ENCODE assay signal across 31 cellular contexts in the genomic region with DNA sequence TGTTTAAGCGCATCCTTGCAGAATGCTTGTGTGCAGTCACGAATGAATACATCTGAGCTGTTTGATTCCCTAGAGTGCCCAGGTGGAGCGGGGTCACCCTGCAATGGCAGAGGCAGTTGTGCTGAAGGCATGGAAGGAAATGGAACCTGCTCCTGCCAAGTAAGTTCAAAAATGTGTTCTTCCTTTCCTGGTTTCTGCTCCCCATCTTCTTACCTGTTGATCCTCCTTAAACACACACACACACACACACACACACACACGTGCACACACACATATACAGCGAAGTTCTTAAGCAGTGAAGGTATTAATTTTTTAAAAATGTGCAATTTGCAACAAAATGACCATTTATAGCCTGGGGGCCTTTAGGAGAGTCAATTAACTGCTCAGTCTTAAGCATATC. TPM values are rescaled to one million over a fixed set of nuclear protein-coding genes. Genes with fewer than 3 reads are reported as not detected.
"Had no signal": no experiment of that assay in that cellular context is flagged by ENCODE, and none has a peak within 500 bp of the region (broad histone marks: within the 10 kb centered on the region; RNA-seq: fewer than 3 reads in every experiment).

No MANE protein-coding gene starts in this region.

- ATAC-seq: natural killer cell; psoas muscle; right lobe of liver; stimulated activated memory B cell treated with anti-CD40 and anti-IgM and Interleukin-4, amounts not matched to agents 10 μg/mL and 1 μg/mL and 100 μg/mL, for 72 hours; stimulated activated naive CD8-positive, alpha-beta T cell treated with anti-CD3 and anti-CD28 coated beads, Interleukin-15, amount 100 ng/mL, for 72 hours had no signal

- H3K79me2 ChIP-seq: parathyroid adenoma had no signal

- H3K9ac ChIP-seq: neural progenitor cell, parathyroid adenoma had no signal

- H3K27ac ChIP-seq: left ventricle myocardium inferior, neural progenitor cell, neutrophil, parathyroid adenoma, psoas muscle, right lobe of liver, tibial nerve, uterus had no signal

- H3K4me2 ChIP-seq: neural progenitor cell, smooth muscle cell had no signal

- H3K9me3 ChIP-seq: left ventricle myocardium inferior, neutrophil, psoas muscle, right lobe of liver, tibial nerve, uterus had no signal

- H3K36me3 Mint-ChIP-seq: immature natural killer cell; mesothelial cell of epicardium; naive B cell; natural killer cell; neural progenitor cell; stimulated activated memory B cell treated with anti-CD40 and anti-IgM and Interleukin-4, amounts not matched to agents 10 μg/mL and 1 μg/mL and 100 μg/mL, for 72 hours; type B pancreatic cell had no signal

- H2AFZ ChIP-seq: neural progenitor cell, parathyroid adenoma had no signal

- H3K27ac Mint-ChIP-seq: immature natural killer cell; mesothelial cell of epicardium; naive B cell; natural killer cell; nephron progenitor cell; neural progenitor cell; stimulated activated memory B cell treated with anti-CD40 and anti-IgM and Interleukin-4, amounts not matched to agents 10 μg/mL and 1 μg/mL and 100 μg/mL, for 72 hours; stimulated activated naive CD8-positive, alpha-beta T cell treated with anti-CD3 and anti-CD28 coated beads, Interleukin-15, amount 100 ng/mL, for 72 hours; type B pancreatic cell had no signal

- H3K36me3 ChIP-seq: left ventricle myocardium inferior, neural progenitor cell, neutrophil, right lobe of liver, tibial nerve, uterus had no signal

- DNase-seq: hypothalamus; immature natural killer cell; left ventricle myocardium inferior; mesendoderm; naive B cell; natural killer cell; nephron progenitor cell; occipital lobe; psoas muscle; right lobe of liver; stimulated activated CD4-positive, alpha-beta T cell treated with anti-CD3 and anti-CD28 coated beads, Interleukin-1b, Interleukin-23, amount 100 ng/mL, for 48 hours; stimulated activated CD4-positive, alpha-beta T cell treated with anti-CD3 and anti-CD28 coated beads, Interleukin-2, amount 100 ng/mL, for 48 hours; stimulated activated CD4-positive, alpha-beta T cell treated with anti-CD3 and anti-CD28 coated beads, Interleukin-4, amount 100 ng/mL, for 4 hours; stimulated activated CD8-positive, alpha-beta memory T cell treated with anti-CD3 and anti-CD28 coated beads, Interleukin-4, amount 100 ng/mL, for 48 hours; stimulated activated naive CD4-positive, alpha-beta T cell treated with Interleukin-2 at 50 U/mL for 16 hours; stimulated activated naive CD8-positive, alpha-beta T cell treated with anti-CD3 and anti-CD28 coated beads, Interleukin-15, amount 100 ng/mL, for 72 hours; substantia nigra; uterus had no signal

- H3K4me1 Mint-ChIP-seq: immature natural killer cell; mesothelial cell of epicardium; naive B cell; natural killer cell; stimulated activated memory B cell treated with anti-CD40 and anti-IgM and Interleukin-4, amounts not matched to agents 10 μg/mL and 1 μg/mL and 100 μg/mL, for 72 hours; stimulated activated naive CD8-positive, alpha-beta T cell treated with anti-CD3 and anti-CD28 coated beads, Interleukin-15, amount 100 ng/mL, for 72 hours had no signal

- H3K4me3 ChIP-seq: left ventricle myocardium inferior, lung, neural progenitor cell, psoas muscle, right lobe of liver, smooth muscle cell, tibial nerve, uterus had no signal

- H3K4me3 Mint-ChIP-seq: immature natural killer cell; mesothelial cell of epicardium; naive B cell; natural killer cell; nephron progenitor cell; neural progenitor cell; stimulated activated memory B cell treated with anti-CD40 and anti-IgM and Interleukin-4, amounts not matched to agents 10 μg/mL and 1 μg/mL and 100 μg/mL, for 72 hours; stimulated activated naive CD8-positive, alpha-beta T cell treated with anti-CD3 and anti-CD28 coated beads, Interleukin-15, amount 100 ng/mL, for 72 hours; type B pancreatic cell had no signal

- H3K27me3 ChIP-seq: neural progenitor cell, right lobe of liver, tibial nerve, uterus had no signal

- H3K9me3 Mint-ChIP-seq: nephron progenitor cell; neural progenitor cell; stimulated activated naive CD8-positive, alpha-beta T cell treated with anti-CD3 and anti-CD28 coated beads, Interleukin-15, amount 100 ng/mL, for 72 hours; type B pancreatic cell had no signal

- H3K4me1 ChIP-seq: left ventricle myocardium inferior, neural progenitor cell, parathyroid adenoma, psoas muscle, right lobe of liver, tibial nerve, uterus had no signal

RNA-seq across cellular contexts. Expression of a gene that starts 33.3 kb away (rescaled TPM):
- total RNA-seq: kidney epithelial cell, mesothelial cell of epicardium, mononuclear cell, natural killer cell, occipital lobe, osteocyte, smooth muscle cell, temporal lobe had no signal
- polyA plus RNA-seq: immature natural killer cell, smooth muscle cell had no signal
